In the genomic region with DNA sequence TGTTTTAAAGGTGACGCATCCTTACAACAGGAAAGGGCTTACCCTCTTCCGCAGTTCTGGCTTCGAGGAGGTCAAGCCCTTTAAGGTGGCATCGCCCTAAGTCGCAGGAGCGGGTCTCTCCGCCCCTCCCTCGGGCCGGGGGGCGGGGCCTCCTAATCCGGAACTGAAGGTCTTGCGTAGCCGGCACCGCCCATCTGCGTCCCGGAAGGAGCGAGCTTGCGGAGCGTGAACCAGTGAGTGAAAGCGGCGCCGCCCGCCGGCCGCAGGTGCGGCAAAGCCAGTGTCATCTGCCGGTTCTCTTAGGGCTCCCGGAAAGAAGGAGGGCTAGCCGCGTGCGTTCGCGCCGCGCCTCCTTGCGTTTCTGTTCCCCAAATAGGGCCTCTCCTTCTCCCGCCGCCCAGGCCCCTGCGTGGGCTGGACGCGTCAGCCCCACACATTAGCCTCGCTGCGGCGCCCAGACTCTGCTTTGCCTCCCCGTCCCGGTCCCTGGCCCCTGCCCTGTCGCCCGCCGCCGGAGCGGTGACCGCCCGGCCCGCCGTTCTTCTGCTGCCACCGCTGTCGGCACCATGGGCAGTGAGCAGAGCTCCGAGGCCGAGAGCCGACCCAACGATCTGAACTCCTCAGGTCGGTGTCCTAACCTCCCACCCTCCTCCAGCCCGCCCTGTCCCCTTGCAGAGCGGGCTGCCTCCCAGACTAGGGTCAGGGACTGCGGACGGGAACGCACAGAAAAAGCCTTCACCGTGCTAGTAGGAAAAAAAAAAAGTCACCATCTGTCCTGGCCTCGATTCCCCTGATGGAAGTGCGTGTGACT, we compare ENCODE assay signal across 8 cellular contexts.
DNase-seq lines count a peak whose midpoint lies in the region; ATAC-seq and FAIRE-seq lines count a peak whose summit lies in the region.

A gene (plus strand): TSS at position 193 of the 811 bp plus-strand sequence. CDS start 374 bp downstream, at position 567.

- peaks cover 20 to 33% (median 31%) of the 10 kb centered on the region in 10 experiments for H3K4me1 ChIP-seq in BLaER1 treated with 17β-estradiol and CSF1 and Interleukin-3, amounts not matched to agents 10 nM and 100 nM

- H3K27ac ChIP-seq in BLaER1 treated with 17β-estradiol and CSF1 and Interleukin-3, amounts not matched to agents 10 nM and 100 nM: peak within 1 kb of the TSS; percentile 89 to 97 (median 93)

- FAIRE-seq in colon (lab: Jason Lieb, UNC): peak; percentile 85

- DNase-seq in GM19240 (ENCODE audit: insufficient read length, low spot score) (peak; percentile 84), NCI-H524 treated with DMSO at 0.1 percent for 48 hours (lab: John Stamatoyannopoulos, UW) (peak; percentile 73), kidney tubule cell (ENCODE audit: low spot score) (peak; percentile 98)
- peak; percentile 99 for DNase-seq in activated CD4-positive, alpha-beta T cell treated with anti-CD3 and anti-CD28 coated beads for 48 hours
- DNase-seq in stimulated activated CD4-positive, alpha-beta T cell treated with anti-CD3 and anti-CD28 coated beads, Interleukin-1b, Interleukin-23, amount 100 ng/mL, for 24 hours (ENCODE audit: low read depth in 4 of 4, low spot score in 1 of 4): peak; percentile 90 to 97 (median 94)

- H3K9ac ChIP-seq in BLaER1 treated with 17β-estradiol and CSF1 and Interleukin-3, amounts not matched to agents 10 nM and 100 nM: peak within 1 kb of the TSS; percentile 89 to 97 (median 94)

- H3K4me3 ChIP-seq in BLaER1 treated with 17β-estradiol and CSF1 and Interleukin-3, amounts not matched to agents 10 nM and 100 nM: peak within 1 kb of the TSS; percentile 69 to 93 (median 82)

- no peaks in the 10 kb centered on the region for H4K20me1 ChIP-seq in BLaER1 treated with 17β-estradiol and CSF1 and Interleukin-3, amounts not matched to agents 10 nM and 100 nM

- peaks cover 0 to 9% (median 0%) of the 10 kb centered on the region in 11 experiments; a peak in 4 of 22 replicates for H3K36me3 ChIP-seq in BLaER1 treated with 17β-estradiol and CSF1 and Interleukin-3, amounts not matched to agents 10 nM and 100 nM

- peak within 1 kb of the TSS; percentile 78 to 93 (median 89) for H3K4me2 ChIP-seq in BLaER1 treated with 17β-estradiol and CSF1 and Interleukin-3, amounts not matched to agents 10 nM and 100 nM

- H3K27me3 ChIP-seq in BLaER1 treated with 17β-estradiol and CSF1 and Interleukin-3, amounts not matched to agents 10 nM and 100 nM: no peaks in the 10 kb centered on the region

- no peaks in the 10 kb centered on the region for H3K9me3 ChIP-seq in BLaER1 treated with 17β-estradiol and CSF1 and Interleukin-3, amounts not matched to agents 10 nM and 100 nM (replicated peaks in 1 of 11)

- ATAC-seq in HG03460 (IDR thresholded peaks at IDR 0.05; ENCODE audit: unreplicated experiment): peak; percentile 88

Comparison
In these comparisons a context has a peak if more than half of its experiments do, and no peak if none do; other contexts are left out.
1. Peak in every context shown above with its lines: DNase-seq, ATAC-seq, H3K4me3 ChIP-seq and H3K27ac ChIP-seq.